ENCODE assay signal across 8 cellular contexts in genomic region chr2:134466141-134466540, GRCh38.
DNase-seq lines count a peak whose midpoint lies in the region; FAIRE-seq and TF ChIP-seq lines count a peak whose summit lies in the region.

No MANE protein-coding gene starts in this region.

- H3K27me3 ChIP-seq in mammary epithelial cell (ENCODE audit: insufficient read depth, low read length) = no peaks in the 10 kb centered on the region

- no peaks in the 10 kb centered on the region for H3K36me3 ChIP-seq in mammary epithelial cell (ENCODE audit: insufficient read depth, low read length)

- FAIRE-seq in D721Med (lab: Jason Lieb, UNC) = peak; percentile 29

- H3K9ac ChIP-seq in mammary epithelial cell (ENCODE audit: insufficient read depth, low read length) = no peak overlapping the region

- CTCF ChIA-PET in mammary epithelial cell (lab: Charles Lee; ENCODE audit: low non-redundant PET) = no interaction called here

- H3K27me3 Mint-ChIP-seq in neural crest cell (ENCODE audit: low read depth) = no peaks in the 10 kb centered on the region

- in situ Hi-C loops in mammary epithelial cell (cut with MboI; ENCODE audit: low sequenced_read_pairs in 2 of 2) = no loop called here

- intact Hi-C loops in mammary epithelial cell (cut with micrococcal nuclease) = loop anchor here (1.0 to 10.0 kb wide), 2 partner anchors 309 to 432 kb away; no protein-coding TSS in a partner anchor

- H3K79me2 ChIP-seq in mammary epithelial cell (ENCODE audit: insufficient read depth, low read length) = no peaks in the 10 kb centered on the region

- dilution Hi-C loops in mammary epithelial cell (cut with HindIII; ENCODE audit: low sequenced_read_pairs) = no loop called here

- H4K20me1 ChIP-seq in mammary epithelial cell (ENCODE audit: insufficient read depth, low read length) = no peaks in the 10 kb centered on the region

- no peak overlapping the region for H2AFZ ChIP-seq in mammary epithelial cell (ENCODE audit: low read depth, low read length)

- no peak overlapping the region for H3K27ac ChIP-seq in mammary epithelial cell (ENCODE audit: insufficient read depth, low read depth, low read length)

- H3K4me1 Mint-ChIP-seq in neural crest cell = peaks cover 8% of the 10 kb centered on the region

- H3K4me3 ChIP-seq in mammary epithelial cell (replicated peaks in 1 of 3; ENCODE audit: insufficient read depth in 1 of 3, low read depth in 2 of 3, low read length in 3 of 3) = no peak overlapping the region

- DNase-seq in D721Med (ENCODE audit: insufficient read length, low spot score) (no peak), HCEC 1CT (peak; percentile 12), NCI-H82 (lab: John Stamatoyannopoulos, UW) (peak; percentile 77), mammary epithelial cell (peak; percentile 39), neural crest cell (ENCODE audit: low read depth, low spot score) (no peak), NCI-H187 treated with DMSO at 0.1 percent for 48 hours (lab: John Stamatoyannopoulos, UW) (no peak), HK-2 (ENCODE audit: unreplicated experiment) (no peak), Kasumi-1 (lab: John Stamatoyannopoulos, UW) (no peak)

- H3K4me1 ChIP-seq in mammary epithelial cell (ENCODE audit: insufficient read depth, low read length) = peaks cover 5% of the 10 kb centered on the region

- H3K9me3 Mint-ChIP-seq in neural crest cell = no peaks in the 10 kb centered on the region

- H3K4me3 Mint-ChIP-seq in neural crest cell = no peak overlapping the region

- TF ChIP-seq CTCF in D721Med (IDR thresholded peaks at IDR 0.05; ENCODE audit: insufficient read depth, missing control alignments) (peak; percentile 46), mammary epithelial cell (conservative IDR thresholded peaks at IDR 0.05 in 1 of 2, IDR thresholded peaks at IDR 0.05 in 1 of 2; ENCODE audit: extremely low read depth in 1 of 2, insufficient read depth in 1 of 2, low read depth in 1 of 2, low read length in 2 of 2) (peak; percentile 48 to 60), neural crest cell (conservative IDR thresholded peaks at IDR 0.05) (peak; percentile 61)

- H3K4me2 ChIP-seq in mammary epithelial cell (ENCODE audit: insufficient read depth, low read depth, low read length) = no peak overlapping the region

- WGBS in mammary epithelial cell (ENCODE audit: low coverage, missing lambda C conversion rate) = 14% methylated on average over 3 of the region's 3 CpGs

- no peak overlapping the region for H3K27ac Mint-ChIP-seq in neural crest cell (ENCODE audit: unreplicated experiment)

- no peaks in the 10 kb centered on the region for H3K9me3 ChIP-seq in mammary epithelial cell (replicated peaks; ENCODE audit: insufficient read depth, low read length)

- H3K36me3 Mint-ChIP-seq in neural crest cell (ENCODE audit: low read depth) = no peaks in the 10 kb centered on the region

- BruUV-seq in mammary epithelial cell (replicated peaks; lab: Mats Ljungman, UMichigan) = no TSS peak

Comparison
In these comparisons a context has a peak if more than half of its experiments do, and no peak if none do; other contexts are left out.
1. DNase-seq: peak in HCEC 1CT (single experiment), NCI-H82 (single experiment) and mammary epithelial cell (single experiment); none in D721Med (single experiment), neural crest cell (single experiment), NCI-H187 treated with DMSO at 0.1 percent for 48 hours (single experiment), HK-2 (single experiment) and Kasumi-1 (0 of 2).
2. Peak in every context shown above with its lines, with median percentiles within 50 percentile points of each other: CTCF ChIP-seq.